20 cellular contexts compared by ENCODE assay signal in the genomic region with DNA sequence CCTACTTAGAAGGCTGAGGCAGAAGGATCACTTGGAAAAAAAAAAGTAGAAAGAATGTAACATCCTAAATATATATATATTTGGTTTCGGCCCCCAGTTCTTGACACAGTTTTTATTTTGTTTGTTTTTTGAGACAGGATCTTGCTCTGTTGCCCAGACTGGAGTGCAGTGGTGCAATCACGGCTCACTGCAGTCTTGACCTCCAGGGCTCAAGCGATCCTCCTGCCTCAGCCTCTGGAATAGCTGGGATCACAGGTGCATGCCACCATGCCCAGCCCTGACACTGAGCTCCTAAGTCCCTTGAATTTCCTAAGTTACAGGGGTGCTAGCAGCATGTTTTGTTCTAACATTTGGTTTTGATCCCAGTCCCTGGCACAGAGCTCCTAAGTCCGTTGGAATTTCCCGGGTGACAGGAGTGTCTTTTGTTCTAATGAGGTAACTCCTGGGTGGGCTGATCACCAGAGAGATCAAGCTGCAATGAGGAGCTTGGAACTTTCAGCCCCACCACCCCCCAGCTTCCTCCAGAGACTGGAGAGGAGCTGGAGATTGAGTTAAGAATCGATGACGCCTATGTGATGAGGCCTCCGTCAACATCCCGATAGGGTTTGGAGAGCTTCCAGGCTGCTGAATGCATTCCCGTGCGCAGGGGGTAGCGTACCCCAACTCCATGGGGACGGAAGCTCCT. TPM values are rescaled to one million over a fixed set of nuclear protein-coding genes. Genes with fewer than 3 reads are reported as not detected.
DNase-seq lines count a peak whose midpoint lies in the region; ATAC-seq and TF ChIP-seq lines count a peak whose summit lies in the region.
"Had no signal": no experiment of that assay in that cellular context is flagged by ENCODE, and none has a peak within 500 bp of the region (broad histone marks: within the 10 kb centered on the region; RNA-seq: fewer than 3 reads in every experiment).

No MANE protein-coding gene starts in this region.

- no peak for TF ChIP-seq POLR2A in IMR-90 (IDR thresholded peaks at IDR 0.05; ENCODE audit: low read depth, low read length)

- no peak overlapping the region for H3K27ac ChIP-seq in IMR-90 (ENCODE audit: insufficient read depth, low read length)
- H3K27ac ChIP-seq in adipose tissue (ENCODE audit: low read depth, low read length), result peak overlapping the region; percentile 16
- peak overlapping the region; percentile 85 for H3K27ac ChIP-seq in right cardiac atrium (ENCODE audit: low read length)
- H3K27ac ChIP-seq in stomach smooth muscle (ENCODE audit: low read length), result peak overlapping the region; percentile 64
- H3K27ac ChIP-seq in left lung, result no peak overlapping the region
- H3K27ac ChIP-seq: HL-60, SJCRH30 had no signal

- no peak overlapping the region for H3K23ac ChIP-seq in IMR-90 (ENCODE audit: low read depth, low read length)

- no peak overlapping the region for H3K14ac ChIP-seq in IMR-90 (replicated peaks; ENCODE audit: low read depth, low read length)

- intact Hi-C loops in IMR-90 (cut with micrococcal nuclease), result no loop called here
- intact Hi-C loops in right cardiac atrium (cut with DNase I), result no loop called here
- intact Hi-C loops in left lung (cut with DNase I), result no loop called here

- no peak overlapping the region for H4K5ac ChIP-seq in IMR-90 (ENCODE audit: low read depth, low read length)

- 69% methylated on average over 5 of the region's 13 CpGs; no CpG with 5 or more reads in 1 of the 2 experiments for WGBS in IMR-90 (ENCODE audit: extremely low coverage in 2 of 2, insufficient read length in 1 of 2), 2 experiments
- WGBS in adipose tissue, 3 donors, result 89 to 91% (median 91%) methylated on average over 13 of the region's 13 CpGs
- 54% methylated on average over 13 of the region's 13 CpGs for WGBS in right cardiac atrium

- no peak overlapping the region for H4K8ac ChIP-seq in IMR-90 (ENCODE audit: low read depth in 2 of 2, low read length in 2 of 2)

- H2BK20ac ChIP-seq in IMR-90 (ENCODE audit: low read depth, low read length), result no peak overlapping the region

- no TSS peak for BruUV-seq in IMR-90 (replicated peaks; lab: Mats Ljungman, UMichigan)

- H3K4me3 ChIP-seq in IMR-90 (ENCODE audit: insufficient read depth, low read depth, low read length) (no peak overlapping the region), right cardiac atrium (ENCODE audit: low read length) (no peak overlapping the region), stomach smooth muscle (ENCODE audit: low read length in 2 of 2) (no peak overlapping the region), left lung (no peak overlapping the region)
- H3K4me3 ChIP-seq: GM12878, SJCRH30 had no signal

- H3K9ac ChIP-seq in IMR-90 (ENCODE audit: low read depth, low read length), result no peak overlapping the region
- no peak overlapping the region for H3K9ac ChIP-seq in stomach smooth muscle (ENCODE audit: low read length in 2 of 2)

- H3K56ac ChIP-seq in IMR-90 (ENCODE audit: extremely low read depth, insufficient read depth, low read length), result no peak overlapping the region

- H3K18ac ChIP-seq in IMR-90 (ENCODE audit: low read depth, low read length), result no peak overlapping the region

- peaks cover 50% of the 10 kb centered on the region for H4K20me1 ChIP-seq in IMR-90 (ENCODE audit: insufficient read depth, low read length)

- no peak overlapping the region for H2BK5ac ChIP-seq in IMR-90 (ENCODE audit: low read depth, low read length, poor library complexity, severe bottlenecking)

- H3K79me1 ChIP-seq in IMR-90 (ENCODE audit: low read depth in 1 of 2, low read length in 2 of 2), result peaks cover 31 to 80% of the 10 kb centered on the region in 2 experiments

- H3K27me3 ChIP-seq in IMR-90 (ENCODE audit: control insufficient read depth, insufficient read depth, low read length) (no peaks in the 10 kb centered on the region), right cardiac atrium (ENCODE audit: control insufficient read depth, insufficient read depth) (no peaks in the 10 kb centered on the region), stomach smooth muscle (ENCODE audit: control insufficient read depth in 1 of 2, insufficient read depth in 2 of 2, low read length in 2 of 2) (no peaks in the 10 kb centered on the region), left lung (no peaks in the 10 kb centered on the region)
- H3K27me3 ChIP-seq: BE2C, SJCRH30 had no signal

- CTCF ChIA-PET in IMR-90 (lab: Yijun Ruan, JAX), result no interaction called here

- H3K36me3 ChIP-seq in IMR-90 (ENCODE audit: control insufficient read depth, insufficient read depth, low read length), result peaks cover 22% of the 10 kb centered on the region
- no peaks in the 10 kb centered on the region for H3K36me3 ChIP-seq in stomach smooth muscle (ENCODE audit: control insufficient read depth in 2 of 2, insufficient read depth in 2 of 2, low read length in 2 of 2)
- H3K36me3 ChIP-seq in left lung, result peaks cover 0 to 3% of the 10 kb centered on the region in 2 donors

- H2BK120ac ChIP-seq in IMR-90 (ENCODE audit: low read depth, low read length), result no peak overlapping the region

- H4K91ac ChIP-seq in IMR-90 (ENCODE audit: insufficient read depth, low read depth, low read length), result no peak overlapping the region

- DNase-seq in IMR-90, result no peak
- DNase-seq in right cardiac atrium, result peak in 1 of 3 donors; percentile 27
- DNase-seq in left lung, result no peak
- DNase-seq in AML-193 (lab: John Stamatoyannopoulos, UW), result no peak
- DNase-seq in DMS153 treated with DMSO at 0.1 percent for 48 hours (lab: John Stamatoyannopoulos, UW; ENCODE audit: unreplicated experiment), result no peak
- DNase-seq: BE2C; CD8-positive, alpha-beta T cell; DMS79 treated with DMSO at 0.1 percent for 48 hours; HCEC 1CT; KBM-7; NCI-H1436 treated with DMSO at 0.1 percent for 48 hours; NCI-H2029 treated with DMSO at 0.1 percent for 48 hours; NCI-H2171 treated with DMSO at 0.1 percent for 48 hours; NCI-H774; RPMI8226 had no signal

- TF ChIP-seq CTCF in IMR-90 (conservative IDR thresholded peaks at IDR 0.05; ENCODE audit: low read depth, low read length), result no peak
- TF ChIP-seq CTCF in left lung (IDR thresholded peaks at IDR 0.05), result no peak

- H2AK5ac ChIP-seq in IMR-90 (ENCODE audit: low read depth, low read length), result peak overlapping the region; percentile 23; the same call in 1 of the 2 replicates

- H3K9me1 ChIP-seq in IMR-90 (ENCODE audit: insufficient read depth, low read length), result peaks cover 37% of the 10 kb centered on the region

- no peak for TF ChIP-seq RAD21 in IMR-90 (IDR thresholded peaks at IDR 0.05; ENCODE audit: low read length)

- no peaks in the 10 kb centered on the region for H3K9me3 ChIP-seq in IMR-90 (ENCODE audit: control insufficient read depth, insufficient read depth, low read length)
- no peaks in the 10 kb centered on the region for H3K9me3 ChIP-seq in right cardiac atrium (ENCODE audit: control insufficient read depth, low read length)
- no peaks in the 10 kb centered on the region for H3K9me3 ChIP-seq in stomach smooth muscle (ENCODE audit: control insufficient read depth in 2 of 2, low read length in 2 of 2)
- H3K9me3 ChIP-seq in left lung, result no peaks in the 10 kb centered on the region
- H3K9me3 ChIP-seq: BE2C, SJCRH30 had no signal

- no peak overlapping the region for H2AK9ac ChIP-seq in IMR-90 (replicated peaks; ENCODE audit: low read depth, low read length, poor library complexity)

- no peak overlapping the region for H3K4me2 ChIP-seq in IMR-90 (ENCODE audit: low read depth, low read length)

- peak overlapping the region; percentile 38; the same call in 1 of the 2 replicates for H3K4ac ChIP-seq in IMR-90 (ENCODE audit: low read depth, low read length)

- ATAC-seq in IMR-90 (ENCODE audit: low read depth) (no peak), right cardiac atrium (no peak), left lung (no peak)
- ATAC-seq: CD8-positive, alpha-beta T cell; GM12878 had no signal

- in situ Hi-C loops in IMR-90 (cut with MboI; ENCODE audit: low sequenced_read_pairs), result no loop called here

- POLR2A ChIA-PET in IMR-90 (lab: Charles Lee; ENCODE audit: unreplicated experiment), result no interaction called here

- H2AFZ ChIP-seq in IMR-90 (replicated peaks; ENCODE audit: low read length, poor library complexity), result no peak overlapping the region

- dilution Hi-C loops in IMR-90 (cut with HindIII; ENCODE audit: low sequenced_read_pairs, unreplicated experiment), result no loop called here

- no peak overlapping the region for H2BK15ac ChIP-seq in IMR-90 (ENCODE audit: low read depth, low read length)

- H3K4me1 ChIP-seq in IMR-90 (ENCODE audit: control insufficient read depth, insufficient read depth, low read length), result peaks cover 28% of the 10 kb centered on the region
- peaks cover 35% of the 10 kb centered on the region for H3K4me1 ChIP-seq in right cardiac atrium (ENCODE audit: control insufficient read depth, insufficient read depth, low read length)
- H3K4me1 ChIP-seq in stomach smooth muscle (ENCODE audit: control insufficient read depth, insufficient read depth, low read length), result peaks cover 77% of the 10 kb centered on the region
- peaks cover 4 to 8% of the 10 kb centered on the region in 2 donors for H3K4me1 ChIP-seq in left lung

RNA-seq across cellular contexts. Expression of a gene that starts 20.0 kb away (rescaled TPM):
- total RNA-seq in IMR-90 (2012; rRNA removed), result 169 and 231 TPM in 2 replicates
- 148 and 168 TPM in 2 replicates for polyA plus RNA-seq in IMR-90 (2012; rRNA removed)
- 104 and 544 TPM in 2 replicates for polyA plus RNA-seq in IMR-90 (2012; cell fraction: cytosol; rRNA removed)
- 20.0 and 91.8 TPM in 2 replicates for polyA plus RNA-seq in IMR-90 (2012; cell fraction: nucleus; rRNA removed; ENCODE audit: low replicate concordance)
- 100 to 1,000 TPM in 2 of 3 donors, 10 to 100 TPM in 1; 47.6 to 192 (median 176) TPM for polyA plus RNA-seq in adipose tissue
- 100 to 1,000 TPM; 461 to 558 (median 512) TPM for total RNA-seq in right cardiac atrium
- 473 TPM for polyA plus RNA-seq in right cardiac atrium
- 100 to 1,000 TPM in 1 of 2 donors, 10 to 100 TPM in 1; 83.2 to 211 TPM for total RNA-seq in left lung

RNA-seq across cellular contexts. Expression of a gene that starts 35.7 kb away (rescaled TPM):
- total RNA-seq in IMR-90 (2012; rRNA removed), result 24.4 and 31.9 TPM in 2 replicates
- polyA plus RNA-seq in IMR-90 (2012; rRNA removed), result 30.9 and 33.7 TPM in 2 replicates
- polyA plus RNA-seq in IMR-90 (2012; cell fraction: cytosol; rRNA removed), result 23.6 and 45.5 TPM in 2 replicates
- polyA plus RNA-seq in IMR-90 (2012; cell fraction: nucleus; rRNA removed; ENCODE audit: low replicate concordance), result 69.5 and 77.5 TPM in 2 replicates
- polyA plus RNA-seq in adipose tissue, result 10 to 100 TPM; 19.3 to 51.5 (median 32.4) TPM
- 10 to 100 TPM; 44.7 to 58.8 (median 57.2) TPM for total RNA-seq in right cardiac atrium
- polyA plus RNA-seq in right cardiac atrium, result 36.7 TPM
- total RNA-seq in left lung, result 10 to 100 TPM; 23.5 to 35.9 TPM

RNA-seq across cellular contexts. Expression of a gene that starts 35.9 kb away (rescaled TPM):
- 18.8 and 19.7 TPM in 2 replicates for total RNA-seq in IMR-90 (2012; rRNA removed)
- polyA plus RNA-seq in IMR-90 (2012; rRNA removed), result 32.1 and 36.5 TPM in 2 replicates
- polyA plus RNA-seq in IMR-90 (2012; cell fraction: cytosol; rRNA removed), result 21.1 and 22.1 TPM in 2 replicates
- polyA plus RNA-seq in IMR-90 (2012; cell fraction: nucleus; rRNA removed; ENCODE audit: low replicate concordance), result 19.5 and 49.1 TPM in 2 replicates
- 10 to 100 TPM; 30.2 to 33.4 (median 30.9) TPM for polyA plus RNA-seq in adipose tissue
- 10 to 100 TPM; 24.1 to 28.5 (median 25.6) TPM for total RNA-seq in right cardiac atrium
- polyA plus RNA-seq in right cardiac atrium, result 32.5 TPM
- total RNA-seq in left lung, result 10 to 100 TPM; 30.6 to 33.5 TPM

RNA-seq across cellular contexts. Expression of a gene that starts 46.4 kb away (rescaled TPM):
- 71.7 and 98.0 TPM in 2 replicates for total RNA-seq in IMR-90 (2012; rRNA removed)
- 296 and 441 TPM in 2 replicates for polyA plus RNA-seq in IMR-90 (2012; rRNA removed)
- 200 and 504 TPM in 2 replicates for polyA plus RNA-seq in IMR-90 (2012; cell fraction: cytosol; rRNA removed)
- polyA plus RNA-seq in IMR-90 (2012; cell fraction: nucleus; rRNA removed; ENCODE audit: low replicate concordance), result 395 and 1,583 TPM in 2 replicates
- polyA plus RNA-seq in adipose tissue, result 100 to 1,000 TPM in 2 of 3 donors, 10 to 100 TPM in 1; 60.6 to 298 (median 109) TPM
- total RNA-seq in right cardiac atrium, result 100 to 1,000 TPM in 1 of 4 donors, 10 to 100 TPM in 3; 79.0 to 113 (median 91.3) TPM
- polyA plus RNA-seq in right cardiac atrium, result 82.5 TPM
- total RNA-seq in left lung, result 100 to 1,000 TPM; 114 to 174 TPM

RNA-seq across cellular contexts. Expression of a gene that starts 47.2 kb away (rescaled TPM):
- total RNA-seq in IMR-90 (2012; rRNA removed) (16.1 and 16.4 TPM in 2 replicates), right cardiac atrium (10 to 100 TPM; 23.6 to 40.2 (median 31.5) TPM), left lung (10 to 100 TPM; 23.6 to 38.2 TPM)
- polyA plus RNA-seq in IMR-90 (2012; rRNA removed) (9.8 and 12.3 TPM in 2 replicates), adipose tissue (10 to 100 TPM in 2 of 3 donors, 1 to 10 TPM in 1; 8.5 to 15.4 (median 15.0) TPM), right cardiac atrium (16.2 TPM)
- polyA plus RNA-seq in IMR-90 (2012; cell fraction: cytosol; rRNA removed), result 7.3 and 11.1 TPM in 2 replicates
- 10.6 and 14.3 TPM in 2 replicates for polyA plus RNA-seq in IMR-90 (2012; cell fraction: nucleus; rRNA removed; ENCODE audit: low replicate concordance)

Comparison
In these comparisons a context has a peak if more than half of its experiments do, and no peak if none do; other contexts are left out.
1. H3K27ac ChIP-seq: peak in adipose tissue (single experiment), right cardiac atrium (single experiment) and stomach smooth muscle (single experiment); none in IMR-90 (single experiment) and left lung (0 of 2).